Comparison of ENCODE assay signal across 8 cellular contexts in the genomic region with DNA sequence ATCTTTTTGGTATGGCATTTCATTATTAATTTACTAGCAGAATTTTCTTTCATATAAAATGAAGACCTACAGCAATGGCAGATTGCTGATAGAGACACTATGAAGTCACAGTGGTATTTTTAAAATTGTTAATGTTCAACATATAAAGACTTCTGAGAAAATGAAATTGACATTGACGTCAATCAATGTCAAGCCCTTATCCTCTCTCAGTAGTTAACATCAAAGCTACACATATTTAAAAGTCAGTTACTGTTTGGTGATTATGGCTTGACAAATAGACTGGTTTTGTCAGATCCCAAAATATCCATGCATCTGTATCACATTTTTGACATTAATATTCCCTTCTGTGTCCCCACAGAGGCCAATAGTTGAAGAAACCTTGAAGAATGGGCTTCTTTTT.
"Had no signal": no experiment of that assay in that cellular context is flagged by ENCODE, and none has a peak within 500 bp of the region (broad histone marks: within the 10 kb centered on the region; RNA-seq: fewer than 3 reads in every experiment).

No MANE protein-coding gene starts in this region.

- H3K27ac ChIP-seq: GM23248 had no signal

- DNase-seq: GM23248, GOT3, H7, H9, HCEC 1CT, HFFc6 had no signal

- H3K9me3 ChIP-seq: HAP-1 had no signal

- H3K36me3 ChIP-seq: HAP-1 had no signal

- H2AFZ ChIP-seq: GM23248, GM23338 had no signal

- H3K4me3 ChIP-seq: GM23248, GM23338, HAP-1 had no signal

- H3K9ac ChIP-seq: GM23248 had no signal

- H3K4me2 ChIP-seq: GM23338 had no signal
